ENCODE assay signal across 2 cellular contexts in genomic region chr14:50356283-50356682, GRCh38.
TF ChIP-seq lines count a peak whose summit lies in the region.

No MANE protein-coding gene starts in this region.

TF ChIP-seq in HEK293, 187 proteins besides CTCF, POLR2A, EP300 and RAD21:
- peak; percentile 79; the same call in 1 of the 2 replicates for TF ChIP-seq ZNF146 (tag by site-specific recombination; IDR thresholded peaks at IDR 0.05)

TF ChIP-seq in K562, 482 proteins besides CTCF, POLR2A, EP300 and RAD21:
- peak; percentile 56 for TF ChIP-seq ZNF146 (CRISPR knock-in tag; IDR thresholded peaks at IDR 0.05; ENCODE audit: unreplicated experiment)
